4 cellular contexts compared by ENCODE assay signal in the genomic region with DNA sequence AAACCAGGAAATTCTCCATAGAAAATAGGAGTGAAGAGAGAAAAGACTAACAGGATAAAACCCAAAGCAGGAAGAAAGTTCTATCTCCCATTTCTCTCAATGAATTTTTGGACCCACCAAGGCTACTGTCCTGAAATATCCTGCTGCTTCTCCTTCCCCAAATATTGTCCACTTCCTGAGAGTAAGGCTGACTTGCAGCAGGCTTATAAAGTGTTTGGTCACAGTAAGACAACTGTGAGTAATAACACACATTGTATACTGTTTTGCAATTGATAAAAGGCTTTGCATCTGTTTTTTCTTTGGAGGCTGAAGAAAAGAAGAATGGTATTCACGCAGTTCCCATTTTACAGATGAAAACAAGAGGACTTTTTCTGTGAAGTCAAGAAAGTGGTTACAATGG. TPM values are rescaled to one million over a fixed set of nuclear protein-coding genes. Genes with fewer than 3 reads are reported as not detected.
"Had no signal": no experiment of that assay in that cellular context is flagged by ENCODE, and none has a peak within 500 bp of the region (broad histone marks: within the 10 kb centered on the region; RNA-seq: fewer than 3 reads in every experiment).

No MANE protein-coding gene starts in this region.

RNA-seq across cellular contexts. Expression of gene FOXD4L6, which starts 52.8 kb away (rescaled TPM):
- total RNA-seq: gastroesophageal sphincter, heart right ventricle, skeletal muscle tissue, thyroid gland had no signal
- polyA plus RNA-seq: heart right ventricle had no signal
